ENCODE assay signal across 12 cellular contexts in genomic region chr11:84899740-84900139, GRCh38.
A peak's percentile ranks its signal among the peaks of the same experiment; 100 is the strongest.
DNase-seq lines count a peak whose midpoint lies in the region; ATAC-seq, FAIRE-seq and TF ChIP-seq lines count a peak whose summit lies in the region.
"Had no signal": no experiment of that assay in that cellular context is flagged by ENCODE, and none has a peak within 500 bp of the region (broad histone marks: within the 10 kb centered on the region; RNA-seq: fewer than 3 reads in every experiment).

No MANE protein-coding gene starts in this region.

- H3K27me3 ChIP-seq in H1 (replicated peaks in 1 of 4; ENCODE audit: control insufficient read depth in 3 of 4, extremely low read depth in 1 of 4, insufficient read depth in 3 of 4, low read length in 3 of 4) (no peaks in the 10 kb centered on the region), mammary epithelial cell (ENCODE audit: insufficient read depth, low read length) (no peaks in the 10 kb centered on the region)

- H2AK5ac ChIP-seq in H1 (ENCODE audit: low read depth, low read length), result no peak overlapping the region

- no peak overlapping the region for H2BK15ac ChIP-seq in H1 (ENCODE audit: low read length)

- H2BK5ac ChIP-seq in H1 (ENCODE audit: low read depth, low read length), result no peak overlapping the region

- H2AFZ ChIP-seq in H1 (ENCODE audit: low read length), result no peak overlapping the region
- H2AFZ ChIP-seq in mammary epithelial cell (ENCODE audit: low read depth, low read length), result no peak overlapping the region

- no peak overlapping the region for H4K91ac ChIP-seq in H1 (replicated peaks; ENCODE audit: insufficient read length, low read length)

- no peak overlapping the region for H4K5ac ChIP-seq in H1 (ENCODE audit: insufficient read length, low read depth, low read length)

- H3K23ac ChIP-seq in H1 (ENCODE audit: insufficient read length), result no peak overlapping the region

- dilution Hi-C loops in mammary epithelial cell (cut with HindIII; ENCODE audit: low sequenced_read_pairs), result no loop called here

- peak; percentile 79 for ATAC-seq in GM19351 (IDR thresholded peaks at IDR 0.05; ENCODE audit: unreplicated experiment)

- in situ Hi-C loops in mammary epithelial cell (cut with MboI; ENCODE audit: low sequenced_read_pairs in 2 of 2), result no loop called here

- H3K56ac ChIP-seq in H1 (replicated peaks; ENCODE audit: insufficient read length, low read depth, low read length), result no peak overlapping the region

- no peaks in the 10 kb centered on the region for H3K79me2 ChIP-seq in H1 (ENCODE audit: control insufficient read depth in 1 of 2, insufficient read depth in 2 of 2, low read length in 2 of 2)
- no peaks in the 10 kb centered on the region for H3K79me2 ChIP-seq in mammary epithelial cell (ENCODE audit: insufficient read depth, low read length)

- H3K4me2 ChIP-seq in H1 (ENCODE audit: insufficient read depth in 1 of 2, low read depth in 2 of 2, low read length in 2 of 2), result no peak overlapping the region
- no peak overlapping the region for H3K4me2 ChIP-seq in mammary epithelial cell (ENCODE audit: insufficient read depth, low read depth, low read length)

- H3K79me1 ChIP-seq in H1 (ENCODE audit: low read depth, low read length), result no peaks in the 10 kb centered on the region

- H2BK20ac ChIP-seq in H1 (ENCODE audit: low read length), result no peak overlapping the region

- peak; percentile 19 for DNase-seq in A172 (ENCODE audit: low spot score)
- DNase-seq in Kasumi-1 (lab: John Stamatoyannopoulos, UW), result peak; percentile 1 to 34
- no peak for DNase-seq in H1 (ENCODE audit: low read depth in 1 of 2, low spot score in 2 of 2)
- no peak for DNase-seq in COLO668 (lab: John Stamatoyannopoulos, UW; ENCODE audit: unreplicated experiment)
- no peak for DNase-seq in GM19240 (ENCODE audit: insufficient read length, low spot score)
- no peak for DNase-seq in foreskin melanocyte
- no peak for DNase-seq in mammary epithelial cell
- DNase-seq: GOT3 had no signal

- TF ChIP-seq CTCF in H1 (IDR thresholded peaks at IDR 0.05; ENCODE audit: control extremely low read depth in 1 of 3, insufficient read depth in 1 of 3, low read depth in 1 of 3, low read length in 3 of 3) (peak in 2 of 3 experiments; percentile 81 to 99; a peak in 3 of 4 replicates), mammary epithelial cell (conservative IDR thresholded peaks at IDR 0.05 in 1 of 2, IDR thresholded peaks at IDR 0.05 in 1 of 2; ENCODE audit: extremely low read depth in 1 of 2, insufficient read depth in 1 of 2, low read depth in 1 of 2, low read length in 2 of 2) (no peak)

- POLR2A ChIA-PET in H1 (lab: Charles Lee; ENCODE audit: partially characterized antibody), result no interaction called here

- H3K4me1 ChIP-seq in H1 (replicated peaks in 1 of 4; ENCODE audit: control insufficient read depth in 3 of 4, insufficient read depth in 4 of 4, low read length in 3 of 4) (no peaks in the 10 kb centered on the region), mammary epithelial cell (ENCODE audit: insufficient read depth, low read length) (no peaks in the 10 kb centered on the region)

- H4K20me1 ChIP-seq in H1 (replicated peaks in 1 of 2; ENCODE audit: control insufficient read depth in 1 of 2, insufficient read depth in 2 of 2, low read length in 2 of 2), result no peaks in the 10 kb centered on the region
- no peaks in the 10 kb centered on the region for H4K20me1 ChIP-seq in mammary epithelial cell (ENCODE audit: insufficient read depth, low read length)

- BruUV-seq in mammary epithelial cell (replicated peaks; lab: Mats Ljungman, UMichigan), result no TSS peak

- H2BK120ac ChIP-seq in H1 (replicated peaks; ENCODE audit: low read depth, low read length), result no peak overlapping the region

- peak; percentile 96 for FAIRE-seq in H1 (lab: Jason Lieb, UNC)
- FAIRE-seq: GM18507, HTR-8/SVneo, keratinocyte had no signal

- no peak overlapping the region for H4K8ac ChIP-seq in H1 (ENCODE audit: extremely low read depth, insufficient read depth, low read length)

- H2BK12ac ChIP-seq in H1 (ENCODE audit: low read depth, low read length), result no peak overlapping the region

- TF ChIP-seq RAD21 in H1 (IDR thresholded peaks at IDR 0.05 in 1 of 2, conservative IDR thresholded peaks at IDR 0.05 in 1 of 2; ENCODE audit: low read depth in 2 of 2, low read length in 2 of 2), result peak; percentile 59 to 69

- H3K14ac ChIP-seq in H1 (ENCODE audit: insufficient read length), result no peak overlapping the region

- no peak overlapping the region for H3K18ac ChIP-seq in H1 (ENCODE audit: extremely low read depth, low read length)

- H3K9me3 ChIP-seq in H1 (ENCODE audit: insufficient read depth in 2 of 2, low read depth in 1 of 2, low read length in 1 of 2) (no peaks in the 10 kb centered on the region), mammary epithelial cell (replicated peaks; ENCODE audit: insufficient read depth, low read length) (no peaks in the 10 kb centered on the region)

- no peaks in the 10 kb centered on the region for H3K36me3 ChIP-seq in H1 (ENCODE audit: control insufficient read depth in 2 of 4, insufficient read depth in 4 of 4, low read length in 3 of 4)
- no peaks in the 10 kb centered on the region for H3K36me3 ChIP-seq in mammary epithelial cell (ENCODE audit: insufficient read depth, low read length)

- intact Hi-C loops in mammary epithelial cell (cut with micrococcal nuclease), result loop anchor here (10.0 kb wide), 1 partner anchor 95 kb away; no protein-coding TSS in a partner anchor

- H3K4me3 ChIP-seq in H1 (ENCODE audit: extremely low read depth in 1 of 4, insufficient read depth in 2 of 4, low read depth in 3 of 4, low read length in 4 of 4) (no peak overlapping the region), mammary epithelial cell (replicated peaks in 1 of 3; ENCODE audit: insufficient read depth in 1 of 3, low read depth in 2 of 3, low read length in 3 of 3) (no peak overlapping the region)

- H3K23me2 ChIP-seq in H1 (ENCODE audit: low read depth, low read length), result no peaks in the 10 kb centered on the region

- no peak for TF ChIP-seq EP300 in H1 (IDR thresholded peaks at IDR 0.05; ENCODE audit: borderline replicate concordance in 1 of 2, low read depth in 2 of 2, low read length in 2 of 2)

- no peak overlapping the region for H3K4ac ChIP-seq in H1 (replicated peaks; ENCODE audit: insufficient read length, low read depth, low read length)

- H3K9ac ChIP-seq in H1 (replicated peaks in 1 of 4; ENCODE audit: extremely low read depth in 1 of 4, low read depth in 3 of 4, low read length in 3 of 4), result no peak overlapping the region
- H3K9ac ChIP-seq in mammary epithelial cell (ENCODE audit: insufficient read depth, low read length), result no peak overlapping the region

- H3K27ac ChIP-seq in H1 (ENCODE audit: low read depth, low read length) (no peak overlapping the region), mammary epithelial cell (ENCODE audit: insufficient read depth, low read depth, low read length) (no peak overlapping the region)

- TF ChIP-seq POLR2A in H1 (IDR thresholded peaks at IDR 0.05; ENCODE audit: control extremely low read depth in 1 of 2, low read depth in 2 of 2, low read length in 2 of 2), result no peak

- CTCF ChIA-PET in H1 (lab: Charles Lee; ENCODE audit: partially characterized antibody) (interaction anchor here (0.5 to 4.0 kb wide), 33 partner anchors 10 to 1469 kb away, joined by 3 to 33 read pairs (median 4); partner anchors contain the start of gene DLG2), mammary epithelial cell (lab: Charles Lee; ENCODE audit: low non-redundant PET) (no interaction called here)

TF ChIP-seq in H1, 55 proteins besides CTCF, POLR2A, EP300 and RAD21:
- TF ChIP-seq ASH2L (IDR thresholded peaks at IDR 0.05; ENCODE audit: low read length) (no peak), E2F6 (IDR thresholded peaks at IDR 0.05) (no peak), RNF2 (IDR thresholded peaks at IDR 0.05; ENCODE audit: borderline replicate concordance, low read depth, low read length, missing control alignments, poor library complexity, severe bottlenecking) (no peak), JUND (IDR thresholded peaks at IDR 0.05; ENCODE audit: low read length) (no peak), YY1 (IDR thresholded peaks at IDR 0.05; ENCODE audit: low read depth, low read length) (no peak), RBBP5 (IDR thresholded peaks at IDR 0.05; ENCODE audit: borderline replicate concordance, low read depth, low read length) (no peak), TAF1 (IDR thresholded peaks at IDR 0.05; ENCODE audit: low read depth, low read length) (no peak), TCF12 (IDR thresholded peaks at IDR 0.05; ENCODE audit: low read depth, low read length) (no peak), MAFK (IDR thresholded peaks at IDR 0.05; ENCODE audit: low read depth, low read length) (no peak), SRF (IDR thresholded peaks at IDR 0.05; ENCODE audit: low read depth, low read length) (no peak), SP4 (IDR thresholded peaks at IDR 0.05; ENCODE audit: low read length) (no peak), SUZ12 (IDR thresholded peaks at IDR 0.05; ENCODE audit: low read length) (no peak), GABPA (IDR thresholded peaks at IDR 0.05; ENCODE audit: borderline replicate concordance, insufficient read depth, low read length) (no peak), ZNF274 (IDR thresholded peaks at IDR 0.05; ENCODE audit: borderline replicate concordance, extremely low read depth, low read length) (no peak)

Comparison
In these comparisons a context has a peak if more than half of its experiments do, and no peak if none do; other contexts are left out.
1. DNase-seq: peak in A172 (single experiment) and Kasumi-1 (2 of 2); none in H1 (0 of 2), COLO668 (single experiment), GM19240 (single experiment), foreskin melanocyte (single experiment) and mammary epithelial cell (single experiment).
2. CTCF ChIP-seq: peak in H1 (2 of 3); none in mammary epithelial cell (0 of 2).